In the genomic region with DNA sequence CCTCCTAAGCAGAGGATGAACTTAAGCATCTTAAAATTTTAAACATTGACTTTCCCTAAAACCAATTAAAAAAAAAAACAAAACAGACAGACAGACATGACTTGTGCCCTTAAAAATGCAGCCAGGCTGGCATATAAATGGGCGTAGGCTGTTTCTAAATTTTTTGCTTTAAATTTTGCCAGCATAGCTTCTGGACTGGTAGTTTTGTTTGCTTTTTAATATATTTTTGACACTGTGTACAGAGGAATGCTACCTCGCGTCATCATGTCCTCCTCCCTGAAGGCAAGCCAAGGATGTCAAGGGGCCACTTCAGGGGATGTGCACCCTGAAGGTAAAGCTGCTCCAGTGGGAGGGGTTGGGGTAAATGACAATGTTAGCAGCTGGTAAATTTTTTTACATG, we compare ENCODE assay signal across 18 cellular contexts.
DNase-seq lines count a peak whose midpoint lies in the region; ATAC-seq and TF ChIP-seq lines count a peak whose summit lies in the region.
"Had no signal": no experiment of that assay in that cellular context is flagged by ENCODE, and none has a peak within 500 bp of the region (broad histone marks: within the 10 kb centered on the region; RNA-seq: fewer than 3 reads in every experiment).

No MANE protein-coding gene starts in this region.

- DNase-seq in heart right ventricle (no peak), cardiac septum (ENCODE audit: low spot score) (no peak), RWPE1 (ENCODE audit: low spot score) (no peak), fibroblast of gingiva (ENCODE audit: low read depth) (peak; percentile 47), type B pancreatic cell (ENCODE audit: extremely low spot score, unreplicated experiment) (no peak), kidney glomerular epithelial cell (lab: John Stamatoyannopoulos, UW) (no peak), COLO668 (lab: John Stamatoyannopoulos, UW; ENCODE audit: unreplicated experiment) (no peak)
- DNase-seq: activated CD4-positive, alpha-beta T cell treated with anti-CD3 and anti-CD28 coated beads, Interleukin-2, amount 50 U/mL, for 48 hours; activated T-cell treated with anti-CD3 and anti-CD28 coated beads, Interleukin-2, amount 50 U/mL, for 48 hours; EL; left colon; NCI-H1436; NCI-H226; upper lobe of right lung had no signal

- CTCF ChIA-PET in RWPE1 (lab: Yijun Ruan, JAX) = interaction anchor here (0.5 to 1.3 kb wide), 2 partner anchors 186 to 294 kb away, joined by 3 to 4 read pairs; no protein-coding TSS in a partner anchor

- H3K27me3 ChIP-seq in heart right ventricle = no peaks in the 10 kb centered on the region
- H3K27me3 ChIP-seq: SJCRH30, upper lobe of right lung had no signal

- POLR2A ChIA-PET in RWPE1 (lab: Yijun Ruan, JAX; ENCODE audit: low non-redundant PET) = no interaction called here

- peaks cover 54% of the 10 kb centered on the region for H3K4me1 Mint-ChIP-seq in type B pancreatic cell (ENCODE audit: unreplicated experiment)
- H3K4me1 Mint-ChIP-seq: central memory CD8-positive, alpha-beta T cell; stimulated activated effector memory CD8-positive, alpha-beta T cell treated with anti-CD3 and anti-CD28 coated beads, Interleukin-12 subunit alpha, Interleukin-12 subunit beta, amount 100 ng/mL, for 72 hours had no signal

- no peaks in the 10 kb centered on the region for H3K9me3 Mint-ChIP-seq in type B pancreatic cell
- H3K9me3 Mint-ChIP-seq: central memory CD8-positive, alpha-beta T cell; stimulated activated effector memory CD8-positive, alpha-beta T cell treated with anti-CD3 and anti-CD28 coated beads, Interleukin-12 subunit alpha, Interleukin-12 subunit beta, amount 100 ng/mL, for 72 hours had no signal

- peaks cover 13 to 88% (median 72%) of the 10 kb centered on the region in 9 donors for H3K4me1 ChIP-seq in heart right ventricle

- intact Hi-C loops in heart right ventricle (cut with DNase I) = no loop called here
- intact Hi-C loops in cardiac septum (cut with DNase I) = loop anchor here (5.0 kb wide), 1 partner anchor 185 kb away; no protein-coding TSS in a partner anchor

- H3K27ac ChIP-seq in heart right ventricle = peak overlapping the region in 7 of 10 donors; percentile 3 to 81 (median 34)
- peak overlapping the region; percentile 95 for H3K27ac ChIP-seq in RWPE1

- 74 to 84% methylated on average over 3 of the region's 3 CpGs for WGBS in heart right ventricle, 2 donors

- TF ChIP-seq CTCF in heart right ventricle (IDR thresholded peaks at IDR 0.05) (no peak), RWPE1 (conservative IDR thresholded peaks at IDR 0.05; ENCODE audit: low read depth) (no peak), type B pancreatic cell (conservative IDR thresholded peaks at IDR 0.05) (no peak)

- peak overlapping the region; percentile 73 for H3K27ac Mint-ChIP-seq in type B pancreatic cell
- H3K27ac Mint-ChIP-seq: stimulated activated effector memory CD8-positive, alpha-beta T cell treated with anti-CD3 and anti-CD28 coated beads, Interleukin-12 subunit alpha, Interleukin-12 subunit beta, amount 100 ng/mL, for 72 hours had no signal

- H3K9me3 ChIP-seq in heart right ventricle = no peaks in the 10 kb centered on the region
- H3K9me3 ChIP-seq: SJCRH30, upper lobe of right lung had no signal

- no peak overlapping the region for H3K4me3 Mint-ChIP-seq in type B pancreatic cell
- H3K4me3 Mint-ChIP-seq: central memory CD8-positive, alpha-beta T cell; stimulated activated effector memory CD8-positive, alpha-beta T cell treated with anti-CD3 and anti-CD28 coated beads, Interleukin-12 subunit alpha, Interleukin-12 subunit beta, amount 100 ng/mL, for 72 hours had no signal

- H3K4me3 ChIP-seq in heart right ventricle = no peak overlapping the region
- H3K4me3 ChIP-seq: upper lobe of right lung had no signal

- H3K27me3 Mint-ChIP-seq in type B pancreatic cell = no peaks in the 10 kb centered on the region

- H3K36me3 ChIP-seq in heart right ventricle = no peaks in the 10 kb centered on the region
- H3K36me3 ChIP-seq: SJCRH30, upper lobe of right lung had no signal

- no peak for ATAC-seq in heart right ventricle
- no peak for ATAC-seq in HG02588 (IDR thresholded peaks at IDR 0.05; ENCODE audit: unreplicated experiment)
- ATAC-seq: left colon; stimulated activated effector memory CD8-positive, alpha-beta T cell treated with anti-CD3 and anti-CD28 coated beads, Interleukin-12 subunit alpha, Interleukin-12 subunit beta, amount 100 ng/mL, for 72 hours had no signal

- peaks cover 4% of the 10 kb centered on the region for H3K36me3 Mint-ChIP-seq in type B pancreatic cell
- H3K36me3 Mint-ChIP-seq: stimulated activated effector memory CD8-positive, alpha-beta T cell treated with anti-CD3 and anti-CD28 coated beads, Interleukin-12 subunit alpha, Interleukin-12 subunit beta, amount 100 ng/mL, for 72 hours had no signal
